In genomic region chr12:18454330-18454729, GRCh38 we compare ENCODE assay signal across 13 cellular contexts.
"Had no signal": no experiment of that assay in that cellular context is flagged by ENCODE, and none has a peak within 500 bp of the region (broad histone marks: within the 10 kb centered on the region; RNA-seq: fewer than 3 reads in every experiment).

No MANE protein-coding gene starts in this region.

- H3K27me3 Mint-ChIP-seq: activated naive CD8-positive, alpha-beta T cell treated with anti-CD3 and anti-CD28 coated beads for 36 hours; dendritic cell treated with granulocyte-macrophage colony-stimulating factor and Interleukin-4, amounts not matched to agents 40 ng/mL and 50 ng/mL, for 4 days; T-cell had no signal

- H3K27ac ChIP-seq: brain microvascular endothelial cell, psoas muscle had no signal

- H3K9me3 ChIP-seq: psoas muscle had no signal

- DNase-seq: activated CD4-positive, alpha-beta T cell treated with anti-CD3 and anti-CD28 coated beads, Interleukin-2, amount 50 U/mL, for 1 hour; activated naive CD8-positive, alpha-beta T cell treated with anti-CD3 and anti-CD28 coated beads for 36 hours; brain microvascular endothelial cell; effector memory CD4-positive, alpha-beta T cell; immature natural killer cell; psoas muscle; T-cell; T-helper 9 cell had no signal

- H3K36me3 ChIP-seq: brain microvascular endothelial cell had no signal

- H3K4me3 Mint-ChIP-seq: activated naive CD8-positive, alpha-beta T cell treated with anti-CD3 and anti-CD28 coated beads for 36 hours; activated T-helper 1 cell treated with anti-CD3 and anti-CD28 coated beads, Interleukin-12 subunit alpha, Interleukin-12 subunit beta, Interleukin-2, Interleukin-4 antibody, amounts not matched to agents 30 ng/mL and 10 ng/mL and 1 ng/mL, durations not matched to agents 14 hours and 24 hours and 36 hours; dendritic cell treated with granulocyte-macrophage colony-stimulating factor and Interleukin-4, amounts not matched to agents 40 ng/mL and 50 ng/mL, for 4 days; immature natural killer cell; nephron; T-cell had no signal

- H3K36me3 Mint-ChIP-seq: activated naive CD8-positive, alpha-beta T cell treated with anti-CD3 and anti-CD28 coated beads for 36 hours; immature natural killer cell; T-cell had no signal

- H3K27me3 ChIP-seq: brain microvascular endothelial cell had no signal

- H3K4me1 Mint-ChIP-seq: activated naive CD8-positive, alpha-beta T cell treated with anti-CD3 and anti-CD28 coated beads for 36 hours; immature natural killer cell; T-cell had no signal

- H3K27ac Mint-ChIP-seq: activated naive CD8-positive, alpha-beta T cell treated with anti-CD3 and anti-CD28 coated beads for 36 hours; activated T-helper 1 cell treated with anti-CD3 and anti-CD28 coated beads, Interleukin-12 subunit alpha, Interleukin-12 subunit beta, Interleukin-2, Interleukin-4 antibody, amounts not matched to agents 30 ng/mL and 10 ng/mL and 1 ng/mL, durations not matched to agents 14 hours and 24 hours and 36 hours; dendritic cell treated with granulocyte-macrophage colony-stimulating factor and Interleukin-4, amounts not matched to agents 40 ng/mL and 50 ng/mL, for 4 days; immature natural killer cell; nephron; T-cell had no signal

- H3K4me3 ChIP-seq: psoas muscle had no signal

- H3K4me1 ChIP-seq: psoas muscle had no signal

- ATAC-seq: activated CD4-positive, CD25-positive, alpha-beta regulatory T cell treated with anti-CD3 and anti-CD28 coated beads, Interleukin-2, amount 50 U/mL, for 24 hours; psoas muscle; sciatic nerve; T-cell had no signal
